Comparison of ENCODE assay signal across 8 cellular contexts in the genomic region with DNA sequence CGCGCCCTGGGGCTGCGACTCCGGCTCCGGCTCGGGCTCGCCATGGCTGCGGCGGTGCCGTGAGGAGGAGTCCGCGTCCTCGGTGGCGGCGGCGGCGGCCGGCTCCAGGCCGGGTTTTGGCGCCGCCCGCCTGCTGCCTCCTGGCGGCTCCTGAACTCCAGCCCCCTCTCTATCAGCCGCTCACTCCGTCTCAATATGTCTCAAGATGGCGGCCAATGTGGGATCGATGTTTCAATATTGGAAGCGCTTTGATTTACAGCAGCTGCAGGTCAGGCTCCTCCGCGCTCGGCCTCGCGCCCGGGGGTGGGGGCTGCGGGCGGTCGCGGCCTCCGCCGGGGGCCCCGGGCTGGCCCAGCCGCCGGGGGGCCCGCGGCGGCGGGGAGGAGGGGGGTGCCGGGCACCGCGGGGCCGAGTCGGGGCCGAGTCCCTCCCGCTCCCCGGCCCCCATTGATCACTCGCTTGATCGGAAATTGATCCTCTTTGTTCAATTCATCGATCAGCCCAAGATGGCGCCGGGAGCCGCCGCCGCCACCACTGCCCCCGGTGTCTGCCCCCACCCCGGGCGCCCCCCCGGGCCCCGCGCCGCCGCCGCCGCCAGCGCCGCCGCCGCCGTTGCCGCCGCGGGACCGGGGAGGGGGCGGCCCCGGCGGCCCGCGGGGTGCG. TPM values are rescaled to one million over a fixed set of nuclear protein-coding genes. Genes with fewer than 3 reads are reported as not detected.
DNase-seq lines count a peak whose midpoint lies in the region; ATAC-seq and TF ChIP-seq lines count a peak whose summit lies in the region.

No MANE protein-coding gene starts in this region.

- POLR2A ChIA-PET in HEK293T (lab: Yijun Ruan, JAX) = no interaction called here

- ATAC-seq in HG03457 (IDR thresholded peaks at IDR 0.05; ENCODE audit: unreplicated experiment) = no peak

- DNase-seq in GM03348 (ENCODE audit: low spot score) (peak; percentile 95), HEK293T (ENCODE audit: extremely low spot score) (peak; percentile 72), NCI-H1092 (lab: John Stamatoyannopoulos, UW) (peak; percentile 86), T follicular helper cell (ENCODE audit: low read depth) (peak; percentile 62), anterior cingulate cortex (lab: John Stamatoyannopoulos, UW) (peak in 52 of 58 donors; percentile 4 to 77 (median 48)), hepatic stellate cell (ENCODE audit: low spot score) (peak; percentile 91), renal cortical epithelial cell (ENCODE audit: low read depth) (peak; percentile 51)

- CTCF ChIA-PET in HEK293T (lab: Yijun Ruan, JAX) = no interaction called here

TF ChIP-seq in HEK293T, 16 proteins besides CTCF, POLR2A, EP300 and RAD21:
- no peak for TF ChIP-seq PKNOX1 (IDR thresholded peaks at IDR 0.05)
- TF ChIP-seq FOXK2 (IDR thresholded peaks at IDR 0.05) = no peak
- TF ChIP-seq FOXM1 (IDR thresholded peaks at IDR 0.05; ENCODE audit: borderline replicate concordance) = 0 out of 2 replicates have a peak, but pooled peaks have one; percentile 9
- TF ChIP-seq LEF1 (IDR thresholded peaks at IDR 0.05; ENCODE audit: borderline replicate concordance) = no peak
- TF ChIP-seq CTBP1 (IDR thresholded peaks at IDR 0.05; ENCODE audit: borderline replicate concordance) = no peak

RNA-seq across cellular contexts. Expression of gene CUX1, which starts 1.5 kb away (rescaled TPM):
- 38.2 and 139 TPM in 2 replicates for total RNA-seq in renal cortical epithelial cell
